15 cellular contexts compared by ENCODE assay signal in genomic region chr17:5236871-5237540, GRCh38. TPM values are rescaled to one million over a fixed set of nuclear protein-coding genes. Genes with fewer than 3 reads are reported as not detected.
A peak's percentile ranks its signal among the peaks of the same experiment; 100 is the strongest.
DNase-seq lines count a peak whose midpoint lies in the region; ATAC-seq and TF ChIP-seq lines count a peak whose summit lies in the region.
"Had no signal": no experiment of that assay in that cellular context is flagged by ENCODE, and none has a peak within 500 bp of the region (broad histone marks: within the 10 kb centered on the region; RNA-seq: fewer than 3 reads in every experiment).

No MANE protein-coding gene starts in this region.

- peak overlapping the region; percentile 74 for H3K27ac Mint-ChIP-seq in CD8-positive, alpha-beta T cell
- peak overlapping the region; percentile 100 for H3K27ac Mint-ChIP-seq in memory B cell

- H3K27ac ChIP-seq in BLaER1, result peak overlapping the region; percentile 31; the same call in 1 of the 2 replicates
- H3K27ac ChIP-seq in CD8-positive, alpha-beta T cell (ENCODE audit: low read depth, low read length), result peak overlapping the region; percentile 1
- H3K27ac ChIP-seq: body of pancreas, thyroid gland had no signal

- H3K36me3 Mint-ChIP-seq in CD8-positive, alpha-beta T cell, result peaks cover 4% of the 10 kb centered on the region
- H3K36me3 Mint-ChIP-seq in memory B cell, result peaks cover 47% of the 10 kb centered on the region

- H3K9me3 Mint-ChIP-seq in CD8-positive, alpha-beta T cell, result peaks cover 4% of the 10 kb centered on the region
- H3K9me3 Mint-ChIP-seq in memory B cell, result peaks cover 2% of the 10 kb centered on the region

- H4K20me1 ChIP-seq in BLaER1, result no peaks in the 10 kb centered on the region

- CTCF ChIA-PET in CD8-positive, alpha-beta T cell (lab: Charles Lee), result interaction anchor here (0.9 to 2.6 kb wide), 5 partner anchors 10 to 202 kb away, joined by 3 to 15 read pairs (median 5); partner anchors contain the start of gene C1QBP

- no peaks in the 10 kb centered on the region for H3K27me3 Mint-ChIP-seq in CD8-positive, alpha-beta T cell (ENCODE audit: low read depth)
- no peaks in the 10 kb centered on the region for H3K27me3 Mint-ChIP-seq in memory B cell

- H3K9ac ChIP-seq in BLaER1, result no peak overlapping the region

- TF ChIP-seq CTCF in CD8-positive, alpha-beta T cell (IDR thresholded peaks at IDR 0.05), result no peak

- H3K4me3 Mint-ChIP-seq in CD8-positive, alpha-beta T cell, result no peak overlapping the region
- H3K4me3 Mint-ChIP-seq in memory B cell, result peak overlapping the region; percentile 71

- H3K4me3 ChIP-seq in BLaER1, result no peak overlapping the region
- H3K4me3 ChIP-seq in CD8-positive, alpha-beta T cell (ENCODE audit: low read depth, low read length), result no peak overlapping the region
- H3K4me3 ChIP-seq: body of pancreas, thyroid gland had no signal

- in situ Hi-C loops in SK-MEL-5 (cut with HindIII; ENCODE audit: low pct_unique_long_range_greater_than_20kb, low sequenced_read_pairs), result no loop called here

- H3K27me3 ChIP-seq in BLaER1, result no peaks in the 10 kb centered on the region
- H3K27me3 ChIP-seq in CD8-positive, alpha-beta T cell (ENCODE audit: insufficient read depth, low read length), result no peaks in the 10 kb centered on the region
- H3K27me3 ChIP-seq: body of pancreas, thyroid gland had no signal

- no peak for ATAC-seq in CD8-positive, alpha-beta T cell
- ATAC-seq in memory B cell (ENCODE audit: low read depth), result no peak
- no peak for ATAC-seq in HG03039 (IDR thresholded peaks at IDR 0.05; ENCODE audit: unreplicated experiment)

- peaks cover 47% of the 10 kb centered on the region for H3K4me1 ChIP-seq in BLaER1
- peaks cover 26% of the 10 kb centered on the region for H3K4me1 ChIP-seq in CD8-positive, alpha-beta T cell (ENCODE audit: insufficient read depth, low read length)
- H3K4me1 ChIP-seq: Caco-2 had no signal

- peak overlapping the region; percentile 41 for H3K4me2 ChIP-seq in BLaER1

- intact Hi-C loops in CD8-positive, alpha-beta T cell (cut with DNase I, micrococcal nuclease), result loop anchor here in 1 of 2 experiments (1.0 to 2.0 kb wide), 3 partner anchors 16 to 46 kb away; partner anchors contain the start of gene ZNF594

- no peak for DNase-seq in CD8-positive, alpha-beta T cell
- DNase-seq in SK-MEL-5 (ENCODE audit: low read depth, low spot score) (peak; percentile 96), memory B cell (ENCODE audit: low spot score in 2 of 2) (no peak), GDM1 (lab: John Stamatoyannopoulos, UW) (no peak), dedifferentiated amniotic fluid mesenchymal stem cell (ENCODE audit: extremely low spot score) (no peak)
- DNase-seq: activated naive CD4-positive, alpha-beta T cell treated with anti-CD3 and anti-CD28 coated beads, Interleukin-2, amount 50 U/mL, for 16 hours; NCI-H2171 treated with DMSO at 0.1 percent for 48 hours had no signal

- H3K4me1 Mint-ChIP-seq in CD8-positive, alpha-beta T cell (ENCODE audit: low read depth), result peaks cover 49% of the 10 kb centered on the region
- peaks cover 45% of the 10 kb centered on the region for H3K4me1 Mint-ChIP-seq in memory B cell

- no peaks in the 10 kb centered on the region for H3K36me3 ChIP-seq in BLaER1
- H3K36me3 ChIP-seq in CD8-positive, alpha-beta T cell (ENCODE audit: insufficient read depth, low read length), result no peaks in the 10 kb centered on the region
- H3K36me3 ChIP-seq: thyroid gland had no signal

- POLR2A ChIA-PET in CD8-positive, alpha-beta T cell (lab: Charles Lee), result interaction anchor here (1.1 to 3.2 kb wide), 3 partner anchors 10 to 183 kb away, joined by 3 to 22 read pairs (median 4); partner anchors contain the start of genes RPAIN and ZNF594

- no peaks in the 10 kb centered on the region for H3K9me3 ChIP-seq in BLaER1
- H3K9me3 ChIP-seq in CD8-positive, alpha-beta T cell (ENCODE audit: low read length), result no peaks in the 10 kb centered on the region
- H3K9me3 ChIP-seq: body of pancreas, Caco-2, thyroid gland had no signal

RNA-seq across cellular contexts. Expression of gene SCIMP, which starts 2.3 kb away (rescaled TPM):
- under 1 TPM; 0.14 to 0.19 TPM for total RNA-seq in CD8-positive, alpha-beta T cell
- not detected in 2 replicates for total RNA-seq in SK-MEL-5 (2014; rRNA removed; shearing (Covaris generic))
- polyA plus RNA-seq in SK-MEL-5 (2015; cell fraction: cytosol; rRNA removed), result not detected in 2 replicates
- not detected in 2 replicates for polyA plus RNA-seq in SK-MEL-5 (2015; cell fraction: nucleus; rRNA removed)
- total RNA-seq: Caco-2; Daoy; T-helper 1 cell treated with Interleukin-12 subunit alpha and Interleukin-12 subunit beta and Interleukin-4 antibody, amounts not matched to agents 30 ng/mL and 1 ng/mL, for 36 hours had no signal
- polyA plus RNA-seq: neural cell had no signal

RNA-seq across cellular contexts. Expression of gene RABEP1, which starts 45.1 kb away (rescaled TPM):
- total RNA-seq in CD8-positive, alpha-beta T cell, result 10 to 100 TPM; 27.1 to 27.6 TPM
- 38.4 and 50.9 TPM in 2 replicates for total RNA-seq in SK-MEL-5 (2014; rRNA removed; shearing (Covaris generic))
- polyA plus RNA-seq in SK-MEL-5 (2015; cell fraction: cytosol; rRNA removed), result 19.7 and 27.6 TPM in 2 replicates
- 19.7 and 27.9 TPM in 2 replicates for polyA plus RNA-seq in SK-MEL-5 (2015; cell fraction: nucleus; rRNA removed)

RNA-seq across cellular contexts. Expression of gene ZNF594, which starts 45.3 kb away (rescaled TPM):
- total RNA-seq in CD8-positive, alpha-beta T cell, result 1 to 10 TPM; 3.2 to 3.3 TPM
- total RNA-seq in SK-MEL-5 (2014; rRNA removed; shearing (Covaris generic)), result 5.7 and 7.5 TPM in 2 replicates
- polyA plus RNA-seq in SK-MEL-5 (2015; cell fraction: cytosol; rRNA removed), result 2.6 and 5.4 TPM in 2 replicates
- 21.0 and 36.8 TPM in 2 replicates for polyA plus RNA-seq in SK-MEL-5 (2015; cell fraction: nucleus; rRNA removed)
